18 cellular contexts compared by ENCODE assay signal in the genomic region with DNA sequence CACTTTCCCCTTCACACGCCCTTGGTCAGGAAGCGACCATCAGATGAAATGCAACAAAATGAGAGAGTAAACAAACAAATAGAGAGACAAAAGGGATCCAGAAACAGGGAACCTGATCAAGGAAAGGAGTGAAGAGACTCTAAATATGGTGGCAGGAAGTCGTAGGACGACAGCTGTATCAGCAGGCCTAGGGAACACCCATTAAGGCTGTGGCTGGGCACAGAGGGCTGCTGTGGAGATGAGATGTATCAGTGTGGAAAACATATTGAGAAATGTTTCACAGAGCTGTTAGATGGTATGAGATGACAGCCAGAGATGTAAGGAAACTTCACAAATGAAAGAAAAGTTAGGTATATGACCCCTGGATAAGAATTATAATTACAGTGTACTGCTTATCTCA.
DNase-seq lines count a peak whose midpoint lies in the region; ATAC-seq, FAIRE-seq and TF ChIP-seq lines count a peak whose summit lies in the region.
"Had no signal": no experiment of that assay in that cellular context is flagged by ENCODE, and none has a peak within 500 bp of the region (broad histone marks: within the 10 kb centered on the region; RNA-seq: fewer than 3 reads in every experiment).

No MANE protein-coding gene starts in this region.

- TF ChIP-seq CTCF in CD4-positive, alpha-beta T cell (IDR thresholded peaks at IDR 0.05): no peak
- TF ChIP-seq CTCF in nephron (IDR thresholded peaks at IDR 0.05; ENCODE audit: unreplicated experiment in 3 of 3): no peak

- CTCF ChIA-PET in CD4-positive, alpha-beta T cell (lab: Charles Lee): interaction anchor here (1.0 to 1.6 kb wide), 3 partner anchors 10 to 263 kb away, joined by 3 read pairs; partner anchors contain the start of gene MAML2

- H3K27ac Mint-ChIP-seq in CD4-positive, alpha-beta T cell: peak overlapping the region; percentile 13
- H3K27ac Mint-ChIP-seq in activated naive CD8-positive, alpha-beta T cell: peak overlapping the region; percentile 73
- peak overlapping the region in 2 of 3 experiments; percentile 14 to 46 for H3K27ac Mint-ChIP-seq in nephron

- no peak overlapping the region for H3K4me3 Mint-ChIP-seq in CD4-positive, alpha-beta T cell
- no peak overlapping the region for H3K4me3 Mint-ChIP-seq in activated naive CD8-positive, alpha-beta T cell
- H3K4me3 Mint-ChIP-seq in nephron: no peak overlapping the region

- intact Hi-C loops in CD4-positive, alpha-beta T cell (cut with DNase I, micrococcal nuclease): loop anchor here in 1 of 2 experiments (5.0 kb wide), 1 partner anchor 58 kb away; no protein-coding TSS in a partner anchor

- no peaks in the 10 kb centered on the region for H3K27me3 Mint-ChIP-seq in CD4-positive, alpha-beta T cell
- H3K27me3 Mint-ChIP-seq in activated naive CD8-positive, alpha-beta T cell: no peaks in the 10 kb centered on the region
- H3K27me3 Mint-ChIP-seq in nephron (ENCODE audit: low read depth): no peaks in the 10 kb centered on the region

- H3K4me1 Mint-ChIP-seq in CD4-positive, alpha-beta T cell (ENCODE audit: low read depth): peaks cover 58% of the 10 kb centered on the region
- H3K4me1 Mint-ChIP-seq in activated naive CD8-positive, alpha-beta T cell (ENCODE audit: low read depth): peaks cover 58% of the 10 kb centered on the region
- peaks cover 28% of the 10 kb centered on the region for H3K4me1 Mint-ChIP-seq in nephron

- no peak for FAIRE-seq in HTR-8/SVneo (lab: Jason Lieb, UNC)
- FAIRE-seq: A204.1, GM12878 had no signal

- no peaks in the 10 kb centered on the region for H3K9me3 ChIP-seq in CD4-positive, alpha-beta T cell (ENCODE audit: control insufficient read depth, low read length)
- H3K9me3 ChIP-seq: Caco-2 had no signal

- ATAC-seq in CD4-positive, alpha-beta T cell (ENCODE audit: poor library complexity): no peak
- ATAC-seq: GM12878 had no signal

- H3K27ac ChIP-seq in CD4-positive, alpha-beta T cell (ENCODE audit: low read depth, low read length): no peak overlapping the region
- H3K27ac ChIP-seq: C4-2B, GM23248 had no signal

- DNase-seq in activated CD4-positive, alpha-beta T cell treated with anti-CD3 and anti-CD28 coated beads for 48 hours: peak; percentile 24
- DNase-seq in activated CD4-positive, alpha-beta T cell treated with anti-CD3 and anti-CD28 coated beads, Interleukin-2, amount 50 U/mL, for 1 hour: no peak
- DNase-seq in CD4-positive, alpha-beta T cell: no peak
- no peak for DNase-seq in HCEC 1CT
- no peak for DNase-seq in activated CD4-positive, CD25-positive, alpha-beta regulatory T cell treated with anti-CD3 and anti-CD28 coated beads, Interleukin-2, amount 50 U/mL, for 72 hours
- no peak for DNase-seq in HTR-8/SVneo (ENCODE audit: insufficient read length, low spot score)
- DNase-seq: Caco-2, GM23248, IMR-90, NCI-H1417 treated with DMSO at 0.1 percent for 48 hours, NCI-H2029 treated with DMSO at 0.1 percent for 48 hours, NCI-H226, NCI-H526 treated with DMSO at 0.1 percent for 48 hours had no signal

- POLR2A ChIA-PET in CD4-positive, alpha-beta T cell (lab: Charles Lee): interaction anchor here (1.0 kb wide), 1 partner anchor 262 kb away, joined by 3 read pairs; no protein-coding TSS in a partner anchor

- H3K36me3 Mint-ChIP-seq in CD4-positive, alpha-beta T cell (ENCODE audit: low read depth): peaks cover 48% of the 10 kb centered on the region
- peaks cover 12% of the 10 kb centered on the region for H3K36me3 Mint-ChIP-seq in activated naive CD8-positive, alpha-beta T cell
- no peaks in the 10 kb centered on the region for H3K36me3 Mint-ChIP-seq in nephron (ENCODE audit: low read depth)

- no peaks in the 10 kb centered on the region for H3K27me3 ChIP-seq in CD4-positive, alpha-beta T cell (ENCODE audit: control insufficient read depth, insufficient read depth, low read length)

- H3K9me3 Mint-ChIP-seq in CD4-positive, alpha-beta T cell: no peaks in the 10 kb centered on the region
- H3K9me3 Mint-ChIP-seq in activated naive CD8-positive, alpha-beta T cell (ENCODE audit: low read depth): no peaks in the 10 kb centered on the region
- H3K9me3 Mint-ChIP-seq in nephron: no peaks in the 10 kb centered on the region

Comparison
In these comparisons a context has a peak if more than half of its experiments do, and no peak if none do; other contexts are left out.
1. H3K27ac Mint-ChIP-seq: peak in every context shown above with its lines; median percentile 73 in activated naive CD8-positive, alpha-beta T cell; 30 in nephron; 13 in CD4-positive, alpha-beta T cell.